9 cellular contexts compared by ENCODE assay signal in the genomic region with DNA sequence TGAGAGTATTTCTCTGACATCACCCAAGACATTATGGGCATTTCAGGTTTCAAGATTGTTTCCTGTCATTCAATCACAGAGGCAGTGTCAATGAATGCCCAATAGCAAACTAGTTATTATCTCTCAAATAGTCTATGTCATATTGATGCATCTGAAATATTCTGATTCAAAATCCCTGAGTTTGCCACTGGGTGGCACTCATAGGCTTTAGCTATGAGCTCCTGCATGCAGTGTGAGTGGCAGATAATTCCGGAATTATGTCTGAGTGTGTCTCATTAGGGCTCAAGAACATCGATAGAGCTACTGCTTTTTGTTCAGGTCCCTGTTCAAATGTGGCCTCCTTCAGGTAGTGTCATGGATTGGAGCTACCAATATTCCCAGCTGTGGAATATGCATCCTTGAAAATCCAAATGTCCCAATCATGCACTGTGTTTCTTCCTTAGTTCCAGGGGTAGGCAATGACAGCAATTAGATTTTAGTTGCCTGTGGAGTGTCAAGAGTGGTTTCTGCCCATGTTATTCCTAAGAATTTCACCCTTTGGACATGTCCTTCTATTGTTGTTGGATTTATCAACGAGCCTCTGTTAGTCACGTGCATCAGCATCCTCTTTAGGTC. TPM values are rescaled to one million over a fixed set of nuclear protein-coding genes. Genes with fewer than 3 reads are reported as not detected.
DNase-seq lines count a peak whose midpoint lies in the region; ATAC-seq, FAIRE-seq and TF ChIP-seq lines count a peak whose summit lies in the region.
"Had no signal": no experiment of that assay in that cellular context is flagged by ENCODE, and none has a peak within 500 bp of the region (broad histone marks: within the 10 kb centered on the region; RNA-seq: fewer than 3 reads in every experiment).

No MANE protein-coding gene starts in this region.

- H3K36me3 ChIP-seq in naive thymus-derived CD4-positive, alpha-beta T cell (ENCODE audit: control insufficient read depth in 2 of 3, insufficient read depth in 3 of 3, low read length in 3 of 3) = no peaks in the 10 kb centered on the region
- H3K36me3 ChIP-seq in uterus = no peaks in the 10 kb centered on the region

- TF ChIP-seq CTCF in A549 (IDR thresholded peaks at IDR 0.05) = peak; percentile 64
- TF ChIP-seq CTCF in GM10248 (IDR thresholded peaks at IDR 0.05; ENCODE audit: control extremely low read depth, extremely low read depth, low read depth, missing control alignments) = peak; percentile 47
- TF ChIP-seq CTCF in epithelial cell of proximal tubule (conservative IDR thresholded peaks at IDR 0.05; ENCODE audit: low read depth, low read length) = peak; percentile 71
- peak; percentile 36 to 69 (median 45) for TF ChIP-seq CTCF in uterus (IDR thresholded peaks at IDR 0.05)

- POLR2A ChIA-PET in A549 (lab: Yijun Ruan, JAX) = no interaction called here
- POLR2A ChIA-PET in GM10248 (lab: Yijun Ruan, JAX) = no interaction called here
- POLR2A ChIA-PET in activated CD4-positive, alpha-beta T cell treated with anti-CD3 and anti-CD28 coated beads for 36 hours (lab: Charles Lee) = no interaction called here
- POLR2A ChIA-PET in naive thymus-derived CD4-positive, alpha-beta T cell (lab: Charles Lee) = interaction anchor here (1.1 kb wide), 1 partner anchor 82 kb away, joined by 4 read pairs; no protein-coding TSS in a partner anchor

- intact Hi-C loops in activated CD4-positive, alpha-beta T cell treated with anti-CD3 and anti-CD28 coated beads for 36 hours (cut with DNase I, micrococcal nuclease) = loop anchor here (1.0 to 10.0 kb wide), 2 partner anchors 82 to 374 kb away; partner anchors contain the start of gene GPC1 (in 1 of the 2)
- intact Hi-C loops in naive thymus-derived CD4-positive, alpha-beta T cell (cut with micrococcal nuclease) = loop anchor here (1.0 to 2.0 kb wide), 2 partner anchors 82 to 378 kb away; no protein-coding TSS in a partner anchor
- intact Hi-C loops in uterus (cut with DNase I; ENCODE audit: low total_unique reads) = loop anchor here (10.0 kb wide), 1 partner anchor 84 kb away; the partner anchor contains the start of gene OTOS

- H3K4me1 ChIP-seq in A549 = no peaks in the 10 kb centered on the region
- H3K4me1 ChIP-seq in naive thymus-derived CD4-positive, alpha-beta T cell (ENCODE audit: control insufficient read depth in 2 of 2, insufficient read depth in 2 of 2, low read length in 2 of 2) = no peaks in the 10 kb centered on the region
- H3K4me1 ChIP-seq in uterus = no peaks in the 10 kb centered on the region

- no peak for TF ChIP-seq EP300 in A549 (IDR thresholded peaks at IDR 0.05)

- H3K4me3 ChIP-seq in A549 = no peak overlapping the region
- no peak overlapping the region for H3K4me3 ChIP-seq in epithelial cell of proximal tubule (ENCODE audit: low read depth, low read length)
- H3K4me3 ChIP-seq in naive thymus-derived CD4-positive, alpha-beta T cell (ENCODE audit: low read length) = no peak overlapping the region
- H3K4me3 ChIP-seq in uterus = no peak overlapping the region

- ATAC-seq in A549 = peak; percentile 80 to 95
- ATAC-seq in activated CD4-positive, alpha-beta T cell treated with anti-CD3 and anti-CD28 coated beads for 36 hours = peak; percentile 72
- ATAC-seq in naive thymus-derived CD4-positive, alpha-beta T cell = peak; percentile 78
- no peak for ATAC-seq in HG03469 (IDR thresholded peaks at IDR 0.05; ENCODE audit: unreplicated experiment)

- H3K4me1 Mint-ChIP-seq in activated CD4-positive, alpha-beta T cell treated with anti-CD3 and anti-CD28 coated beads for 36 hours = no peaks in the 10 kb centered on the region
- no peaks in the 10 kb centered on the region for H3K4me1 Mint-ChIP-seq in naive thymus-derived CD4-positive, alpha-beta T cell

- peaks cover 17% of the 10 kb centered on the region for H3K27me3 Mint-ChIP-seq in activated CD4-positive, alpha-beta T cell treated with anti-CD3 and anti-CD28 coated beads for 36 hours
- H3K27me3 Mint-ChIP-seq in naive thymus-derived CD4-positive, alpha-beta T cell = peaks cover 14 to 38% (median 27%) of the 10 kb centered on the region in 5 donors

- H3K27ac Mint-ChIP-seq in activated CD4-positive, alpha-beta T cell treated with anti-CD3 and anti-CD28 coated beads for 36 hours = no peak overlapping the region
- H3K27ac Mint-ChIP-seq in naive thymus-derived CD4-positive, alpha-beta T cell = no peak overlapping the region

- TF ChIP-seq POLR2A in A549 (IDR thresholded peaks at IDR 0.05; ENCODE audit: low read length) (no peak), uterus (IDR thresholded peaks at IDR 0.05) (no peak)

- H3K27ac ChIP-seq in A549 = no peak overlapping the region
- H3K27ac ChIP-seq in naive thymus-derived CD4-positive, alpha-beta T cell (ENCODE audit: low read depth, low read length) = no peak overlapping the region
- H3K27ac ChIP-seq in uterus = no peak overlapping the region

- 0 out of 3 replicates have a peak, but pooled peaks cover 5% of the 10 kb centered on the region for H3K9me3 ChIP-seq in A549
- no peaks in the 10 kb centered on the region for H3K9me3 ChIP-seq in naive thymus-derived CD4-positive, alpha-beta T cell (ENCODE audit: control insufficient read depth in 2 of 3, low read length in 3 of 3)
- no peaks in the 10 kb centered on the region for H3K9me3 ChIP-seq in uterus

- no peaks in the 10 kb centered on the region for H3K9me3 Mint-ChIP-seq in activated CD4-positive, alpha-beta T cell treated with anti-CD3 and anti-CD28 coated beads for 36 hours (ENCODE audit: low read depth)
- H3K9me3 Mint-ChIP-seq in naive thymus-derived CD4-positive, alpha-beta T cell = no peaks in the 10 kb centered on the region

- H3K27me3 ChIP-seq in naive thymus-derived CD4-positive, alpha-beta T cell (ENCODE audit: control insufficient read depth in 2 of 2, insufficient read depth in 2 of 2, low read length in 2 of 2) = no peaks in the 10 kb centered on the region
- no peaks in the 10 kb centered on the region for H3K27me3 ChIP-seq in uterus

- CTCF ChIA-PET in A549 (lab: Yijun Ruan, JAX) = interaction anchor here (0.7 to 5.4 kb wide), 26 partner anchors 9 to 780 kb away, joined by 3 to 176 read pairs (median 4); partner anchors contain the start of genes NDUFA10 and OTOS
- CTCF ChIA-PET in GM10248 (lab: Yijun Ruan, JAX) = interaction anchor here (0.7 to 4.8 kb wide), 14 partner anchors 9 to 485 kb away, joined by 3 to 112 read pairs (median 4); no protein-coding TSS in a partner anchor
- CTCF ChIA-PET in activated CD4-positive, alpha-beta T cell treated with anti-CD3 and anti-CD28 coated beads for 36 hours (lab: Charles Lee) = interaction anchor here (0.7 to 4.2 kb wide), 17 partner anchors 9 to 375 kb away, joined by 3 to 119 read pairs (median 5); partner anchors contain the start of gene OTOS
- CTCF ChIA-PET in naive thymus-derived CD4-positive, alpha-beta T cell (lab: Charles Lee) = interaction anchor here (0.6 to 4.3 kb wide), 7 partner anchors 15 to 91 kb away, joined by 3 to 81 read pairs (median 4); partner anchors contain the start of gene OTOS

- peak; percentile 77 to 86 for TF ChIP-seq RAD21 in A549 (conservative IDR thresholded peaks at IDR 0.05 in 1 of 2, IDR thresholded peaks at IDR 0.05 in 1 of 2)

- DNase-seq in A549 (ENCODE audit: low read depth in 1 of 2, low spot score in 1 of 2) (peak; percentile 15 to 59), GM10248 (ENCODE audit: extremely low spot score) (peak; percentile 46), NCI-H146 treated with DMSO at 0.1 percent for 48 hours (lab: John Stamatoyannopoulos, UW; ENCODE audit: unreplicated experiment) (peak; percentile 21), epithelial cell of proximal tubule (ENCODE audit: low read depth) (peak; percentile 3), uterus (no peak)
- peak; percentile 67 for DNase-seq in activated CD4-positive, alpha-beta T cell treated with anti-CD3 and anti-CD28 coated beads for 36 hours
- DNase-seq in naive thymus-derived CD4-positive, alpha-beta T cell = peak in 7 of 9 donors; percentile 29 to 62 (median 48)

- no peak for FAIRE-seq in A549 (lab: Jason Lieb, UNC)
- FAIRE-seq: islet of Langerhans had no signal

- H3K4me2 ChIP-seq in A549 = no peak overlapping the region

- no peaks in the 10 kb centered on the region for H3K36me3 Mint-ChIP-seq in activated CD4-positive, alpha-beta T cell treated with anti-CD3 and anti-CD28 coated beads for 36 hours (ENCODE audit: low read depth)
- no peaks in the 10 kb centered on the region for H3K36me3 Mint-ChIP-seq in naive thymus-derived CD4-positive, alpha-beta T cell

- WGBS in A549 (ENCODE audit: missing lambda C conversion rate) = 7% methylated on average over 4 of the region's 4 CpGs

- no peak overlapping the region for H3K4me3 Mint-ChIP-seq in activated CD4-positive, alpha-beta T cell treated with anti-CD3 and anti-CD28 coated beads for 36 hours
- H3K4me3 Mint-ChIP-seq in naive thymus-derived CD4-positive, alpha-beta T cell = no peak overlapping the region

RNA-seq across cellular contexts. Expression of gene OR6B3, which starts 7.8 kb away (rescaled TPM):
- polyA plus RNA-seq in A549 (2011; rRNA removed) = not detected in 2 replicates
- polyA plus RNA-seq in A549 (2012; cell fraction: cytosol; rRNA removed) = not detected in 2 replicates
- not detected in 2 replicates for polyA plus RNA-seq in A549 (2012; cell fraction: nucleus; rRNA removed)
- not detected in 3 replicates for polyA plus RNA-seq in A549 (2017; fragmentation: RNase III; extraction: RNeasy Plus Mini Kit Qiagen cat#74134 plus additional on column Dnase treatment)
- not detected in 2 replicates for polyA minus RNA-seq in A549 (2011; rRNA and poly(A)+ RNA removed)
- not detected for total RNA-seq in activated CD4-positive, alpha-beta T cell treated with anti-CD3 and anti-CD28 coated beads for 36 hours
- not detected in 2 replicates for total RNA-seq in epithelial cell of proximal tubule
- not detected for total RNA-seq in naive thymus-derived CD4-positive, alpha-beta T cell
- not detected for polyA plus RNA-seq in naive thymus-derived CD4-positive, alpha-beta T cell
- not detected for total RNA-seq in uterus

RNA-seq across cellular contexts. Expression of gene OR6B2, which starts 30.9 kb away (rescaled TPM):
- polyA plus RNA-seq in A549 (2011; rRNA removed) (not detected in 2 replicates), A549 (2017; fragmentation: RNase III; extraction: RNeasy Plus Mini Kit Qiagen cat#74134 plus additional on column Dnase treatment) (not detected in 3 replicates)
- not detected in 2 replicates for polyA plus RNA-seq in A549 (2012; cell fraction: cytosol; rRNA removed)
- polyA plus RNA-seq in A549 (2012; cell fraction: nucleus; rRNA removed) = 0.04 TPM in 1 of 2 replicates, not detected in the other
- polyA minus RNA-seq in A549 (2011; rRNA and poly(A)+ RNA removed) = not detected in 2 replicates
- total RNA-seq in activated CD4-positive, alpha-beta T cell treated with anti-CD3 and anti-CD28 coated beads for 36 hours = not detected
- total RNA-seq in epithelial cell of proximal tubule (not detected in 2 replicates), uterus (not detected)
- total RNA-seq in naive thymus-derived CD4-positive, alpha-beta T cell = not detected
- polyA plus RNA-seq in naive thymus-derived CD4-positive, alpha-beta T cell = not detected

RNA-seq across cellular contexts. Expression of gene NDUFA10, which starts 35.9 kb away (rescaled TPM):
- polyA plus RNA-seq in A549 (2011; rRNA removed) = 118 and 131 TPM in 2 replicates
- 117 and 136 TPM in 2 replicates for polyA plus RNA-seq in A549 (2012; cell fraction: cytosol; rRNA removed)
- polyA plus RNA-seq in A549 (2012; cell fraction: nucleus; rRNA removed) = 84.8 and 121 TPM in 2 replicates
- polyA plus RNA-seq in A549 (2017; fragmentation: RNase III; extraction: RNeasy Plus Mini Kit Qiagen cat#74134 plus additional on column Dnase treatment) = 134 to 148 TPM (median 137 TPM) in 3 replicates
- polyA minus RNA-seq in A549 (2011; rRNA and poly(A)+ RNA removed) = 89.0 and 116 TPM in 2 replicates
- total RNA-seq in activated CD4-positive, alpha-beta T cell treated with anti-CD3 and anti-CD28 coated beads for 36 hours = 100 to 1,000 TPM; 127 to 147 TPM
- 133 and 166 TPM in 2 replicates for total RNA-seq in epithelial cell of proximal tubule
- total RNA-seq in naive thymus-derived CD4-positive, alpha-beta T cell = 100 to 1,000 TPM in 1 of 5 experiments, 10 to 100 TPM in 4; 92.1 to 106 (median 92.5) TPM
- 100 to 1,000 TPM; 134 to 136 TPM for polyA plus RNA-seq in naive thymus-derived CD4-positive, alpha-beta T cell
- total RNA-seq in uterus = 10 to 100 TPM; 21.8 to 92.5 (median 55.6) TPM

Comparison
In these comparisons a context has a peak if more than half of its experiments do, and no peak if none do; other contexts are left out.
1. DNase-seq: peak in A549 (2 of 2), GM10248 (single experiment), NCI-H146 treated with DMSO at 0.1 percent for 48 hours (single experiment), activated CD4-positive, alpha-beta T cell treated with anti-CD3 and anti-CD28 coated beads for 36 hours (single experiment), epithelial cell of proximal tubule (single experiment) and naive thymus-derived CD4-positive, alpha-beta T cell (7 of 9); none in uterus (0 of 2).
2. Peak in every context shown above with its lines, with median percentiles within 50 percentile points of each other: CTCF ChIP-seq.